Comparison of ENCODE assay signal across 16 cellular contexts in the genomic region with DNA sequence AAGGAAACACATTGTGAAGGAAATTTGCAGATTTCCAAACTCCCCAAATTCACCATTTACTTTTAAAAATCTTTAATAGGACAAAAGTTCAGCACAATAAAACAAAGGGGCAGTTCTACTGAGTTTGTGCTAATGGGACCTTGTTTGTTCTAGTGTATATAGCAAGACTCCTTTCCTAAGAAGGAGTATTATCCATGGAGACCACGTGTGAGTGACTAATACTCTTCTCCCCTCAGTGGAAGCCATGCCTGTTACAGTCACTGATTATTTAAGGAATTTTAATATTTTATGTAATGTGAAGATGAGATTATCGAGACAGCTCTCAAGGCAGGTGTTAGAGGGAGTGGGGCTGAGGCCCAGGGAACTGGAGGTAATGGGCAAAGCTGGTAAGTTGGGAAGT.
DNase-seq lines count a peak whose midpoint lies in the region; ATAC-seq and TF ChIP-seq lines count a peak whose summit lies in the region.
"Had no signal": no experiment of that assay in that cellular context is flagged by ENCODE, and none has a peak within 500 bp of the region (broad histone marks: within the 10 kb centered on the region; RNA-seq: fewer than 3 reads in every experiment).

No MANE protein-coding gene starts in this region.

- H3K9me3 Mint-ChIP-seq in nephron progenitor cell: no peaks in the 10 kb centered on the region
- H3K9me3 Mint-ChIP-seq: HFFc6 had no signal

- H3K27ac ChIP-seq in RWPE2 (ENCODE audit: poor library complexity, severe bottlenecking) (no peak overlapping the region), cingulate gyrus (ENCODE audit: low read depth, low read length) (peak overlapping the region; percentile 48)
- H3K27ac ChIP-seq: C4-2B had no signal

- DNase-seq in RWPE2 (ENCODE audit: low spot score): no peak
- DNase-seq in nephron progenitor cell: no peak
- peak; percentile 50 for DNase-seq in superior temporal gyrus (ENCODE audit: extremely low spot score)
- DNase-seq in middle frontal gyrus (ENCODE audit: extremely low spot score, low spot score): no peak
- DNase-seq in kidney glomerular epithelial cell (lab: John Stamatoyannopoulos, UW): no peak
- no peak for DNase-seq in Ammon's horn (ENCODE audit: low spot score)
- no peak for DNase-seq in NCI-H1417 (lab: John Stamatoyannopoulos, UW)
- DNase-seq: GF-D8, HFFc6, NCI-H1417 treated with DMSO at 0.1 percent for 48 hours, NCI-H1930, NCI-H2171, NCI-H446 treated with DMSO at 0.1 percent for 48 hours had no signal

- no peaks in the 10 kb centered on the region for H3K27me3 Mint-ChIP-seq in nephron progenitor cell (ENCODE audit: low read depth, poor library complexity)

- peaks cover 56% of the 10 kb centered on the region for H3K4me1 Mint-ChIP-seq in nephron progenitor cell

- TF ChIP-seq CTCF in RWPE2 (IDR thresholded peaks at IDR 0.05; ENCODE audit: poor library complexity, severe bottlenecking): no peak
- no peak for TF ChIP-seq CTCF in nephron progenitor cell (IDR thresholded peaks at IDR 0.05)

- H3K27me3 ChIP-seq in RWPE2 (ENCODE audit: insufficient read depth, poor library complexity, severe bottlenecking): no peaks in the 10 kb centered on the region

- H3K36me3 ChIP-seq in RWPE2 (ENCODE audit: low read depth): no peaks in the 10 kb centered on the region

- no peak overlapping the region for H3K27ac Mint-ChIP-seq in nephron progenitor cell
- H3K27ac Mint-ChIP-seq: HFFc6, IgD-negative memory B cell had no signal

- ATAC-seq in RWPE2 (ENCODE audit: low read depth): peak; percentile 58; the same call in 2 of the 3 replicates

- peak overlapping the region; percentile 1 for H3K4me3 Mint-ChIP-seq in nephron progenitor cell
- H3K4me3 Mint-ChIP-seq: HFFc6 had no signal

- peaks cover 8% of the 10 kb centered on the region for H3K4me1 ChIP-seq in RWPE2 (ENCODE audit: insufficient read depth, poor library complexity, severe bottlenecking)

- no peak overlapping the region for H3K4me3 ChIP-seq in RWPE2 (ENCODE audit: severe bottlenecking)

- no peaks in the 10 kb centered on the region for H3K9me3 ChIP-seq in RWPE2 (ENCODE audit: severe bottlenecking)

- no peaks in the 10 kb centered on the region for H3K36me3 Mint-ChIP-seq in nephron progenitor cell (ENCODE audit: low read depth)
